Comparison of ENCODE assay signal across 1 cellular context in genomic region chr20:21020656-21021004, GRCh38.
TF ChIP-seq lines count a peak whose summit lies in the region.

No MANE protein-coding gene starts in this region.

TF ChIP-seq in HepG2, 621 proteins besides CTCF, POLR2A, EP300 and RAD21 (continued from another document and continues in another):
- TF ChIP-seq ZHX2 (IDR thresholded peaks at IDR 0.05; ENCODE audit: low read depth) (no peak), ZHX2 (CRISPR knock-in tag; IDR thresholded peaks at IDR 0.05; ENCODE audit: borderline replicate concordance) (no peak), AGO1 (IDR thresholded peaks at IDR 0.05; ENCODE audit: low read depth, low read length, poor library complexity, severe bottlenecking) (no peak), CEBPG (CRISPR knock-in tag; IDR thresholded peaks at IDR 0.05) (peak; percentile 83), ZNF687 (CRISPR knock-in tag; IDR thresholded peaks at IDR 0.05) (no peak), ARID5B (CRISPR knock-in tag; IDR thresholded peaks at IDR 0.05) (peak; percentile 31; the same call in 1 of the 2 replicates), TFDP1 (CRISPR knock-in tag; IDR thresholded peaks at IDR 0.05; ENCODE audit: borderline replicate concordance) (no peak), CBFB (CRISPR knock-in tag; IDR thresholded peaks at IDR 0.05) (no peak), IKZF4 (CRISPR knock-in tag; IDR thresholded peaks at IDR 0.05; ENCODE audit: borderline replicate concordance, low read depth, not compliant biosample characterization) (peak; percentile 16), NR2F1 (CRISPR knock-in tag; IDR thresholded peaks at IDR 0.05) (no peak), ZNF317 (CRISPR knock-in tag; IDR thresholded peaks at IDR 0.05) (no peak), ZNF503 (CRISPR knock-in tag; IDR thresholded peaks at IDR 0.05) (no peak), PHF8 (CRISPR knock-in tag; IDR thresholded peaks at IDR 0.05) (no peak), KMT2A (CRISPR knock-in tag; IDR thresholded peaks at IDR 0.05) (no peak), FOXP4 (CRISPR knock-in tag; IDR thresholded peaks at IDR 0.05) (peak; percentile 64), ZNF484 (CRISPR knock-in tag; IDR thresholded peaks at IDR 0.05; ENCODE audit: borderline replicate concordance, low read depth) (no peak), NONO (IDR thresholded peaks at IDR 0.05) (no peak), NONO (CRISPR knock-in tag; conservative IDR thresholded peaks at IDR 0.05) (no peak), ZNF512B (CRISPR knock-in tag; IDR thresholded peaks at IDR 0.05; ENCODE audit: borderline replicate concordance) (no peak), PRMT3 (CRISPR knock-in tag; IDR thresholded peaks at IDR 0.05; ENCODE audit: borderline replicate concordance, low read depth) (no peak), TBX2 (CRISPR knock-in tag; IDR thresholded peaks at IDR 0.05; ENCODE audit: borderline replicate concordance) (0 out of 2 replicates have a peak, but pooled peaks have one; percentile 29), CHD2 (IDR thresholded peaks at IDR 0.05; ENCODE audit: low read depth, low read length) (no peak), BHLHE40 (IDR thresholded peaks at IDR 0.05; ENCODE audit: low read length) (no peak), ZHX1 (CRISPR knock-in tag; IDR thresholded peaks at IDR 0.05; ENCODE audit: low read depth) (no peak), THAP11 (CRISPR knock-in tag; IDR thresholded peaks at IDR 0.05) (no peak), TGIF2 (CRISPR knock-in tag; IDR thresholded peaks at IDR 0.05) (no peak), ZNF335 (CRISPR knock-in tag; IDR thresholded peaks at IDR 0.05) (no peak), ZMAT3 (CRISPR knock-in tag; conservative IDR thresholded peaks at IDR 0.05) (no peak), MIER2 (CRISPR knock-in tag; IDR thresholded peaks at IDR 0.05) (no peak)
